In the genomic region with DNA sequence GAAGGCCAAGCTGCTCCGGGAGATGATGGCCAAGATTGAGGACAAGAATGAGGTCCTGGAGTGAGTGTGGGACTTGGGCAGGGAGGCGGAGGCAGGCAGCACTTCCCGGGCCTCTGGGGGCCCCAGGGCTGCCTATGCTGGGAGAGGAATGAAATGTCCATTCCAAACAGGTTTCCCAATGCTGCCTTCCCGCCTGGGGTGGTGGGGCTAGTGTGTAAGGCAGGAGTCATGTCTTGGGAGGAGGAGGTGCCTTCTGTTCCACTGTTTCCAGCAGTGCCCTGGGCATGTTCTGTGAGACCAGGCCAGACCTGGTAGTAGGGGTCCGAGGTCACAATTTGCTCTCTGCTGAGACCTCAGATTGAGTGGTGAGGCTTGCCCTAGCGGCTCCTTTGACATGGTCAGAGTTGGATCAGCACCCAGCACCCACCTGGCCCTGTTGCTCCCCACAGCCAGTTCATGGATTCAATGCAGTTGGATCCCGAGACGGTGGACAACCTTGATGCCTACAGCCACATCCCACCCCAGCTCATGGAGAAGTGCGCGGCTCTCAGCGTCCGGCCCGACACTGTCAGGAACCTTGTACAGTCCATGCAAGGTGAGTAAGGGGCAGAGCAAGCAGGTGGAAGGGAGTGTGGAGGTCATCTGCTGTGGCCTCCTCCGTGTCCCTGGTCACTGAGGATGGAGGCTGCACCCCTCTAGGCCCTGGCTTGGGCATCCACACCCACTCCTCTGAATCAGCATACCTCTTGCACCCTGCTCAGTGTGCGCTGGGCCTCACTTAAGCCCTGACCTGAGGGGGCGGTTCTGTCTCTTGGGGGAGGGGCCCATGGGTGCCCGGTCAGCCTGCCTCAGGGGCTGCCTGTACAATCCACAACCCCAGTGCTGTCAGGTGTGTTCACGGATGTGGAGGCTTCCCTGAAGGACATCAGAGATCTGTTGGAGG, we compare ENCODE assay signal across 1 cellular context.
TF ChIP-seq lines count a peak whose summit lies in the region.

No MANE protein-coding gene starts in this region.

TF ChIP-seq in SK-N-SH, 30 proteins besides CTCF, POLR2A, EP300 and RAD21:
- TF ChIP-seq TAF1 (IDR thresholded peaks at IDR 0.05; ENCODE audit: borderline replicate concordance, low read depth, low read length) (no peak), RXRA (IDR thresholded peaks at IDR 0.05; ENCODE audit: borderline replicate concordance, low read depth) (no peak), RFX5 (IDR thresholded peaks at IDR 0.05; ENCODE audit: low read length) (no peak), GATA2 (CRISPR knock-in tag; IDR thresholded peaks at IDR 0.05) (no peak), NRF1 (IDR thresholded peaks at IDR 0.05; ENCODE audit: low read depth, low read length) (no peak), MEF2A (IDR thresholded peaks at IDR 0.05; ENCODE audit: borderline replicate concordance, low read depth) (no peak), RCOR1 (IDR thresholded peaks at IDR 0.05; ENCODE audit: low read length) (no peak), MAX (IDR thresholded peaks at IDR 0.05; ENCODE audit: low read depth) (no peak), MXI1 (IDR thresholded peaks at IDR 0.05; ENCODE audit: low read depth, low read length) (no peak), FOXM1 (IDR thresholded peaks at IDR 0.05; ENCODE audit: low read depth) (no peak), YY1 (IDR thresholded peaks at IDR 0.05; ENCODE audit: low read depth) (no peak), FOSL2 (IDR thresholded peaks at IDR 0.05; ENCODE audit: borderline replicate concordance, low read depth) (no peak), USF1 (IDR thresholded peaks at IDR 0.05; ENCODE audit: borderline replicate concordance, low read depth) (no peak), GABPA (IDR thresholded peaks at IDR 0.05; ENCODE audit: low read depth) (no peak)
- TF ChIP-seq, protein P1, sequence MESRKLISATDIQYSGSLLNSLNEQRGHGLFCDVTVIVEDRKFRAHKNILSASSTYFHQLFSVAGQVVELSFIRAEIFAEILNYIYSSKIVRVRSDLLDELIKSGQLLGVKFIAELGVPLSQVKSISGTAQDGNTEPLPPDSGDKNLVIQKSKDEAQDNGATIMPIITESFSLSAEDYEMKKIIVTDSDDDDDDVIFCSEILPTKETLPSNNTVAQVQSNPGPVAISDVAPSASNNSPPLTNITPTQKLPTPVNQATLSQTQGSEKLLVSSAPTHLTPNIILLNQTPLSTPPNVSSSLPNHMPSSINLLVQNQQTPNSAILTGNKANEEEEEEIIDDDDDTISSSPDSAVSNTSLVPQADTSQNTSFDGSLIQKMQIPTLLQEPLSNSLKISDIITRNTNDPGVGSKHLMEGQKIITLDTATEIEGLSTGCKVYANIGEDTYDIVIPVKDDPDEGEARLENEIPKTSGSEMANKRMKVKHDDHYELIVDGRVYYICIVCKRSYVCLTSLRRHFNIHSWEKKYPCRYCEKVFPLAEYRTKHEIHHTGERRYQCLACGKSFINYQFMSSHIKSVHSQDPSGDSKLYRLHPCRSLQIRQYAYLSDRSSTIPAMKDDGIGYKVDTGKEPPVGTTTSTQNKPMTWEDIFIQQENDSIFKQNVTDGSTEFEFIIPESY (IDR thresholded peaks at IDR 0.05; ENCODE audit: borderline replicate concordance, low read depth) = no peak
- TF ChIP-seq, protein P2, sequence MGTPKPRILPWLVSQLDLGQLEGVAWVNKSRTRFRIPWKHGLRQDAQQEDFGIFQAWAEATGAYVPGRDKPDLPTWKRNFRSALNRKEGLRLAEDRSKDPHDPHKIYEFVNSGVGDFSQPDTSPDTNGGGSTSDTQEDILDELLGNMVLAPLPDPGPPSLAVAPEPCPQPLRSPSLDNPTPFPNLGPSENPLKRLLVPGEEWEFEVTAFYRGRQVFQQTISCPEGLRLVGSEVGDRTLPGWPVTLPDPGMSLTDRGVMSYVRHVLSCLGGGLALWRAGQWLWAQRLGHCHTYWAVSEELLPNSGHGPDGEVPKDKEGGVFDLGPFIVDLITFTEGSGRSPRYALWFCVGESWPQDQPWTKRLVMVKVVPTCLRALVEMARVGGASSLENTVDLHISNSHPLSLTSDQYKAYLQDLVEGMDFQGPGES (IDR thresholded peaks at IDR 0.05; ENCODE audit: low read depth, low read length) = no peak
- TF ChIP-seq, protein P3, sequence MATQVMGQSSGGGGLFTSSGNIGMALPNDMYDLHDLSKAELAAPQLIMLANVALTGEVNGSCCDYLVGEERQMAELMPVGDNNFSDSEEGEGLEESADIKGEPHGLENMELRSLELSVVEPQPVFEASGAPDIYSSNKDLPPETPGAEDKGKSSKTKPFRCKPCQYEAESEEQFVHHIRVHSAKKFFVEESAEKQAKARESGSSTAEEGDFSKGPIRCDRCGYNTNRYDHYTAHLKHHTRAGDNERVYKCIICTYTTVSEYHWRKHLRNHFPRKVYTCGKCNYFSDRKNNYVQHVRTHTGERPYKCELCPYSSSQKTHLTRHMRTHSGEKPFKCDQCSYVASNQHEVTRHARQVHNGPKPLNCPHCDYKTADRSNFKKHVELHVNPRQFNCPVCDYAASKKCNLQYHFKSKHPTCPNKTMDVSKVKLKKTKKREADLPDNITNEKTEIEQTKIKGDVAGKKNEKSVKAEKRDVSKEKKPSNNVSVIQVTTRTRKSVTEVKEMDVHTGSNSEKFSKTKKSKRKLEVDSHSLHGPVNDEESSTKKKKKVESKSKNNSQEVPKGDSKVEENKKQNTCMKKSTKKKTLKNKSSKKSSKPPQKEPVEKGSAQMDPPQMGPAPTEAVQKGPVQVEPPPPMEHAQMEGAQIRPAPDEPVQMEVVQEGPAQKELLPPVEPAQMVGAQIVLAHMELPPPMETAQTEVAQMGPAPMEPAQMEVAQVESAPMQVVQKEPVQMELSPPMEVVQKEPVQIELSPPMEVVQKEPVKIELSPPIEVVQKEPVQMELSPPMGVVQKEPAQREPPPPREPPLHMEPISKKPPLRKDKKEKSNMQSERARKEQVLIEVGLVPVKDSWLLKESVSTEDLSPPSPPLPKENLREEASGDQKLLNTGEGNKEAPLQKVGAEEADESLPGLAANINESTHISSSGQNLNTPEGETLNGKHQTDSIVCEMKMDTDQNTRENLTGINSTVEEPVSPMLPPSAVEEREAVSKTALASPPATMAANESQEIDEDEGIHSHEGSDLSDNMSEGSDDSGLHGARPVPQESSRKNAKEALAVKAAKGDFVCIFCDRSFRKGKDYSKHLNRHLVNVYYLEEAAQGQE (IDR thresholded peaks at IDR 0.05; ENCODE audit: low read depth, low read length) = no peak
